Comparison of ENCODE assay signal across 8 cellular contexts in the genomic region with DNA sequence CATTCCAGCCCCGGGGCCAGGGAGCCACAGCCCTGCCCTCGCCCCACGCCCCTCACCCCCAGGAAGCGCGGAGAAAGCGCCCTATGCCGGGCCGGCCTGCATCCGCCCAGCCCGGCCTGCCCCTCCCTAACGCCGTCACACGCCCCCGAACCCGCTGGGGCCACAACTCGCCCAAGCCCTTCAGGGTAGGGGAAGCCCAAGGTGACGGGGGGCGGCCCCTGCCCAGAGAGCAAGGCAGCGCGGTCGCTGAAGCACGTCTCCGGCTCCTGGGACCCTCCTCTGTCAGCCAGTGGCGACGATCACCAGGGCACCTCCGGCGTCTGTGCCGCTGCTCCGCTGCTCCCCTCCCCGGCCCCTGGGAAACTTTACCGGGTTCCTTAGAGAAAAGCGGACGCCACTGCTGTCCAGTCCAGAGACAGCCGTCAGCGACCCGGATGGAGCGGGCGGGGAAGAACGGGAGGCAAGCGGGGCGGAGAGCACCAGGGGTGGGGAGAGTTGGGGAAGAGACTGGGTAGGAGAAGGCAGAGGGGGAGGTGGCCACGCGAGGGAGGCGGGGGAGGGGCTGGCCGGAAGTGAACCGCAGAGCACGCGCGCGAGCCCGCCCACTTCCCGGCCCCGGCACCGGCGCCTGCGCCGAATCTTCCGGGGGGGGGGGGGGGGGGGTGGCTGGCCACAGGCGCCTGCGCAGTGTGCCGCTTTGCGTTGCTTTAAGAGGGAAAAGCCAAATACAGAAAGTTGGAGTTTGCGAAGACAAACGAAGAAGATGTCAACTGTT. TPM values are rescaled to one million over a fixed set of nuclear protein-coding genes. Genes with fewer than 3 reads are reported as not detected.
DNase-seq lines count a peak whose midpoint lies in the region; ATAC-seq and TF ChIP-seq lines count a peak whose summit lies in the region.

A gene with protein sequence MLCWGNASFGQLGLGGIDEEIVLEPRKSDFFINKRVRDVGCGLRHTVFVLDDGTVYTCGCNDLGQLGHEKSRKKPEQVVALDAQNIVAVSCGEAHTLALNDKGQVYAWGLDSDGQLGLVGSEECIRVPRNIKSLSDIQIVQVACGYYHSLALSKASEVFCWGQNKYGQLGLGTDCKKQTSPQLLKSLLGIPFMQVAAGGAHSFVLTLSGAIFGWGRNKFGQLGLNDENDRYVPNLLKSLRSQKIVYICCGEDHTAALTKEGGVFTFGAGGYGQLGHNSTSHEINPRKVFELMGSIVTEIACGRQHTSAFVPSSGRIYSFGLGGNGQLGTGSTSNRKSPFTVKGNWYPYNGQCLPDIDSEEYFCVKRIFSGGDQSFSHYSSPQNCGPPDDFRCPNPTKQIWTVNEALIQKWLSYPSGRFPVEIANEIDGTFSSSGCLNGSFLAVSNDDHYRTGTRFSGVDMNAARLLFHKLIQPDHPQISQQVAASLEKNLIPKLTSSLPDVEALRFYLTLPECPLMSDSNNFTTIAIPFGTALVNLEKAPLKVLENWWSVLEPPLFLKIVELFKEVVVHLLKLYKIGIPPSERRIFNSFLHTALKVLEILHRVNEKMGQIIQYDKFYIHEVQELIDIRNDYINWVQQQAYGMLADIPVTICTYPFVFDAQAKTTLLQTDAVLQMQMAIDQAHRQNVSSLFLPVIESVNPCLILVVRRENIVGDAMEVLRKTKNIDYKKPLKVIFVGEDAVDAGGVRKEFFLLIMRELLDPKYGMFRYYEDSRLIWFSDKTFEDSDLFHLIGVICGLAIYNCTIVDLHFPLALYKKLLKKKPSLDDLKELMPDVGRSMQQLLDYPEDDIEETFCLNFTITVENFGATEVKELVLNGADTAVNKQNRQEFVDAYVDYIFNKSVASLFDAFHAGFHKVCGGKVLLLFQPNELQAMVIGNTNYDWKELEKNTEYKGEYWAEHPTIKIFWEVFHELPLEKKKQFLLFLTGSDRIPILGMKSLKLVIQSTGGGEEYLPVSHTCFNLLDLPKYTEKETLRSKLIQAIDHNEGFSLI (minus strand): TSS at position 509 of the 775 bp plus-strand sequence. CDS start 2,175 bp downstream, outside the sequence.

- peaks cover 4% of the 10 kb centered on the region; the same call in 1 of the 2 replicates for H3F3A ChIP-seq in GM23338 (replicated peaks; ENCODE audit: low read depth)
- peaks cover 22% of the 10 kb centered on the region for H3F3A ChIP-seq in neural progenitor cell (ENCODE audit: low read depth)

- DNase-seq in ELR (ENCODE audit: low read depth), result peak; percentile 95
- peak; percentile 94 for DNase-seq in GM23338 (ENCODE audit: low spot score)
- peak; percentile 94 for DNase-seq in LHCN-M2 (ENCODE audit: low read depth)
- peak; percentile 83 to 96 for DNase-seq in SJSA1 (ENCODE audit: low read depth in 1 of 2, low spot score in 2 of 2)
- DNase-seq in activated naive CD4-positive, alpha-beta T cell (lab: John Stamatoyannopoulos, UW), result peak; percentile 74 to 94 (median 82)
- DNase-seq in foreskin keratinocyte, result peak; percentile 70 to 83
- peak; percentile 96 for DNase-seq in neural progenitor cell (ENCODE audit: low spot score)

- H3K9ac ChIP-seq in neural progenitor cell, result peak within 1 kb of the TSS; percentile 84
- H3K9ac ChIP-seq in stomach smooth muscle (ENCODE audit: low read length in 2 of 2), result peak within 1 kb of the TSS; percentile 95 to 97

- H3K36me3 Mint-ChIP-seq in GM23338 (ENCODE audit: low read depth) (peaks cover 6% of the 10 kb centered on the region), neural progenitor cell (peaks cover 7% of the 10 kb centered on the region)

- H2AFZ ChIP-seq in GM23338 (peak within 1 kb of the TSS; percentile 86), neural progenitor cell (replicated peaks) (peak within 1 kb of the TSS; percentile 97)

- H3K9me3 Mint-ChIP-seq in GM23338 (no peaks in the 10 kb centered on the region; the same call in 2 of the 3 replicates), neural progenitor cell (no peaks in the 10 kb centered on the region)

- H3K4me2 ChIP-seq in GM23338 (peak within 1 kb of the TSS; percentile 79), neural progenitor cell (peak within 1 kb of the TSS; percentile 87)

- H3K4me1 Mint-ChIP-seq in GM23338 (peaks cover 19% of the 10 kb centered on the region), neural progenitor cell (peaks cover 30% of the 10 kb centered on the region)

- H3K79me2 ChIP-seq in GM23338 (replicated peaks; ENCODE audit: insufficient read depth), result peaks cover 45% of the 10 kb centered on the region
- H3K79me2 ChIP-seq in neural progenitor cell (ENCODE audit: low read depth), result peaks cover 48% of the 10 kb centered on the region

- TF ChIP-seq CTCF in GM23338 (conservative IDR thresholded peaks at IDR 0.05; ENCODE audit: low read depth in 2 of 2) (no peak), foreskin keratinocyte (conservative IDR thresholded peaks at IDR 0.05) (peak; percentile 1), neural progenitor cell (IDR thresholded peaks at IDR 0.05) (no peak)

- H3K4me3 Mint-ChIP-seq in GM23338 (peak within 1 kb of the TSS; percentile 97), neural progenitor cell (peak within 1 kb of the TSS; percentile 98)

- H3K4me1 ChIP-seq in GM23338 (ENCODE audit: insufficient read depth) (peaks cover 10% of the 10 kb centered on the region), SJSA1 (replicated peaks) (peaks cover 12% of the 10 kb centered on the region), foreskin keratinocyte (peaks cover 29% of the 10 kb centered on the region), neural progenitor cell (peaks cover 30% of the 10 kb centered on the region), stomach smooth muscle (ENCODE audit: control insufficient read depth, insufficient read depth, low read length) (peaks cover 4% of the 10 kb centered on the region)

- H3K27me3 Mint-ChIP-seq in GM23338 (ENCODE audit: insufficient read depth, low read depth, poor library complexity) (peaks cover 2% of the 10 kb centered on the region), neural progenitor cell (ENCODE audit: insufficient read depth, low read depth) (no peaks in the 10 kb centered on the region)

- no peaks in the 10 kb centered on the region for H3K9me2 ChIP-seq in GM23338 (ENCODE audit: insufficient read depth)

- H3K4me3 ChIP-seq in GM23338, result peak within 1 kb of the TSS; percentile 93
- peak within 1 kb of the TSS; percentile 94 for H3K4me3 ChIP-seq in SJSA1
- peak within 1 kb of the TSS; percentile 91 for H3K4me3 ChIP-seq in neural progenitor cell
- peak within 1 kb of the TSS; percentile 68 to 93 for H3K4me3 ChIP-seq in stomach smooth muscle (ENCODE audit: low read length in 2 of 2)

- H3K9me3 ChIP-seq in SJSA1 (replicated peaks) (no peaks in the 10 kb centered on the region), neural progenitor cell (ENCODE audit: low read depth) (no peaks in the 10 kb centered on the region), stomach smooth muscle (ENCODE audit: control insufficient read depth in 2 of 2, low read length in 2 of 2) (no peaks in the 10 kb centered on the region)

- no peaks in the 10 kb centered on the region for H4K20me1 ChIP-seq in GM23338 (replicated peaks; ENCODE audit: insufficient read depth)
- peaks cover 5% of the 10 kb centered on the region for H4K20me1 ChIP-seq in neural progenitor cell (ENCODE audit: low read depth)

- H3K27me3 ChIP-seq in GM23338 (ENCODE audit: insufficient read depth) (no peaks in the 10 kb centered on the region), SJSA1 (replicated peaks) (no peaks in the 10 kb centered on the region), foreskin keratinocyte (no peaks in the 10 kb centered on the region), neural progenitor cell (no peaks in the 10 kb centered on the region), stomach smooth muscle (ENCODE audit: control insufficient read depth in 1 of 2, insufficient read depth in 2 of 2, low read length in 2 of 2) (no peaks in the 10 kb centered on the region)

- H3K36me3 ChIP-seq in GM23338 (ENCODE audit: insufficient read depth) (no peaks in the 10 kb centered on the region), SJSA1 (peaks cover 29% of the 10 kb centered on the region), neural progenitor cell (no peaks in the 10 kb centered on the region), stomach smooth muscle (ENCODE audit: control insufficient read depth in 2 of 2, insufficient read depth in 2 of 2, low read length in 2 of 2) (no peaks in the 10 kb centered on the region)

- H3K27ac Mint-ChIP-seq in GM23338, result peak within 1 kb of the TSS; percentile 90
- peak within 1 kb of the TSS; percentile 66 for H3K27ac Mint-ChIP-seq in neural progenitor cell

- peak within 1 kb of the TSS; percentile 97 for H3K27ac ChIP-seq in GM23338 (ENCODE audit: low read depth)
- peak within 1 kb of the TSS; percentile 90 for H3K27ac ChIP-seq in SJSA1
- H3K27ac ChIP-seq in foreskin keratinocyte, result peak within 1 kb of the TSS; percentile 100
- H3K27ac ChIP-seq in neural progenitor cell, result peak within 1 kb of the TSS; percentile 95
- H3K27ac ChIP-seq in stomach smooth muscle (ENCODE audit: low read length), result peak within 1 kb of the TSS; percentile 94

- ATAC-seq in GM23338 (peak; percentile 90), foreskin keratinocyte (peak; percentile 93)

TF ChIP-seq in GM23338, 12 proteins besides CTCF, POLR2A, EP300 and RAD21:
- TF ChIP-seq, protein P1, sequence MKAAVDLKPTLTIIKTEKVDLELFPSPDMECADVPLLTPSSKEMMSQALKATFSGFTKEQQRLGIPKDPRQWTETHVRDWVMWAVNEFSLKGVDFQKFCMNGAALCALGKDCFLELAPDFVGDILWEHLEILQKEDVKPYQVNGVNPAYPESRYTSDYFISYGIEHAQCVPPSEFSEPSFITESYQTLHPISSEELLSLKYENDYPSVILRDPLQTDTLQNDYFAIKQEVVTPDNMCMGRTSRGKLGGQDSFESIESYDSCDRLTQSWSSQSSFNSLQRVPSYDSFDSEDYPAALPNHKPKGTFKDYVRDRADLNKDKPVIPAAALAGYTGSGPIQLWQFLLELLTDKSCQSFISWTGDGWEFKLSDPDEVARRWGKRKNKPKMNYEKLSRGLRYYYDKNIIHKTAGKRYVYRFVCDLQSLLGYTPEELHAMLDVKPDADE (IDR thresholded peaks at IDR 0.05), result no peak
- TF ChIP-seq POLR2AphosphoS5 (IDR thresholded peaks at IDR 0.05; ENCODE audit: low read depth), result peak; percentile 72

RNA-seq across cellular contexts. Expression of the gene that starts here (rescaled TPM):
- total RNA-seq in GM23338 (2014; rRNA removed; shearing (Covaris generic)), result 60.4 and 67.2 TPM in 2 replicates
- polyA plus RNA-seq in GM23338 (2016; fragmentation: Nextera tagmentation; extraction: Ambion mirVana) (16.2 and 20.1 TPM in 2 replicates), foreskin keratinocyte (10.6 and 12.3 TPM in 2 replicates)
- total RNA-seq in LHCN-M2 (2014; rRNA removed) (82.3 and 82.8 TPM in 2 replicates), foreskin keratinocyte (34.8 and 39.1 TPM in 2 replicates), neural progenitor cell (ENCODE audit: low replicate concordance) (52.1 and 74.2 TPM in 2 replicates)
- polyA plus RNA-seq in LHCN-M2 (2012), result 28.3 TPM
- total RNA-seq in SJSA1 (2014; rRNA removed; shearing (Covaris generic)), result 26.3 and 42.0 TPM in 2 replicates

Comparison
In these comparisons a context has a peak if more than half of its experiments do, and no peak if none do; other contexts are left out.
1. Peak in every context shown above with its lines: DNase-seq, ATAC-seq, H3K4me3 ChIP-seq and H3K27ac ChIP-seq.